In genomic region chr1:66542811-66543767, GRCh38 we compare ENCODE assay signal across 1 cellular context.
TF ChIP-seq lines count a peak whose summit lies in the region.

No MANE protein-coding gene starts in this region.

TF ChIP-seq in HepG2, 621 proteins besides CTCF, POLR2A, EP300 and RAD21 (continued from another document and continues in another):
- TF ChIP-seq, protein P1, sequence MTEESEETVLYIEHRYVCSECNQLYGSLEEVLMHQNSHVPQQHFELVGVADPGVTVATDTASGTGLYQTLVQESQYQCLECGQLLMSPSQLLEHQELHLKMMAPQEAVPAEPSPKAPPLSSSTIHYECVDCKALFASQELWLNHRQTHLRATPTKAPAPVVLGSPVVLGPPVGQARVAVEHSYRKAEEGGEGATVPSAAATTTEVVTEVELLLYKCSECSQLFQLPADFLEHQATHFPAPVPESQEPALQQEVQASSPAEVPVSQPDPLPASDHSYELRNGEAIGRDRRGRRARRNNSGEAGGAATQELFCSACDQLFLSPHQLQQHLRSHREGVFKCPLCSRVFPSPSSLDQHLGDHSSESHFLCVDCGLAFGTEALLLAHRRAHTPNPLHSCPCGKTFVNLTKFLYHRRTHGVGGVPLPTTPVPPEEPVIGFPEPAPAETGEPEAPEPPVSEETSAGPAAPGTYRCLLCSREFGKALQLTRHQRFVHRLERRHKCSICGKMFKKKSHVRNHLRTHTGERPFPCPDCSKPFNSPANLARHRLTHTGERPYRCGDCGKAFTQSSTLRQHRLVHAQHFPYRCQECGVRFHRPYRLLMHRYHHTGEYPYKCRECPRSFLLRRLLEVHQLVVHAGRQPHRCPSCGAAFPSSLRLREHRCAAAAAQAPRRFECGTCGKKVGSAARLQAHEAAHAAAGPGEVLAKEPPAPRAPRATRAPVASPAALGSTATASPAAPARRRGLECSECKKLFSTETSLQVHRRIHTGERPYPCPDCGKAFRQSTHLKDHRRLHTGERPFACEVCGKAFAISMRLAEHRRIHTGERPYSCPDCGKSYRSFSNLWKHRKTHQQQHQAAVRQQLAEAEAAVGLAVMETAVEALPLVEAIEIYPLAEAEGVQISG (CRISPR knock-in tag; IDR thresholded peaks at IDR 0.05): peak; percentile 52; the same call in 1 of the 2 replicates
- TF ChIP-seq SP5 (CRISPR knock-in tag; IDR thresholded peaks at IDR 0.05; ENCODE audit: borderline replicate concordance, low read depth) (peak; percentile 42; the same call in 1 of the 2 replicates), ZNF816 (CRISPR knock-in tag; IDR thresholded peaks at IDR 0.05; ENCODE audit: borderline replicate concordance) (peak; percentile 58; the same call in 1 of the 2 replicates), ZNF609 (CRISPR knock-in tag; IDR thresholded peaks at IDR 0.05; ENCODE audit: borderline replicate concordance) (peak; percentile 85), GATAD2A (CRISPR knock-in tag; IDR thresholded peaks at IDR 0.05) (peak; percentile 93), CREB1 (IDR thresholded peaks at IDR 0.05) (peak; percentile 88), CREB1 (CRISPR knock-in tag; IDR thresholded peaks at IDR 0.05) (peak; percentile 88), ZSCAN5A (CRISPR knock-in tag; IDR thresholded peaks at IDR 0.05; ENCODE audit: borderline replicate concordance) (peak; percentile 30; the same call in 1 of the 2 replicates), KLF12 (CRISPR knock-in tag; IDR thresholded peaks at IDR 0.05; ENCODE audit: borderline replicate concordance) (no peak), SOX13 (IDR thresholded peaks at IDR 0.05) (peak; percentile 97), SOX13 (CRISPR knock-in tag; conservative IDR thresholded peaks at IDR 0.05 in 1 of 2, IDR thresholded peaks at IDR 0.05 in 1 of 2) (peak in 1 of 2 experiments; percentile 99; a peak in 2 of 4 replicates), ZNF362 (CRISPR knock-in tag; IDR thresholded peaks at IDR 0.05; ENCODE audit: borderline replicate concordance) (peak; percentile 26; the same call in 1 of the 2 replicates), FOXP1 (IDR thresholded peaks at IDR 0.05) (no peak), FOXP1 (CRISPR knock-in tag; IDR thresholded peaks at IDR 0.05) (peak; percentile 76), ZNF841 (CRISPR knock-in tag; IDR thresholded peaks at IDR 0.05; ENCODE audit: borderline replicate concordance) (no peak), HINFP (CRISPR knock-in tag; IDR thresholded peaks at IDR 0.05; ENCODE audit: low read depth) (no peak), PBX2 (CRISPR knock-in tag; IDR thresholded peaks at IDR 0.05) (0 out of 2 replicates have a peak, but pooled peaks have one; percentile 9), HOXA5 (CRISPR knock-in tag; IDR thresholded peaks at IDR 0.05) (peak; percentile 68), SMAD3 (CRISPR knock-in tag; IDR thresholded peaks at IDR 0.05) (0 out of 2 replicates have a peak, but pooled peaks have one; percentile 39), TEAD3 (CRISPR knock-in tag; optimal IDR thresholded peaks at IDR 0.05; ENCODE audit: borderline replicate concordance) (peak; percentile 62), ZNF468 (CRISPR knock-in tag; IDR thresholded peaks at IDR 0.05) (no peak), FOXP4 (CRISPR knock-in tag; IDR thresholded peaks at IDR 0.05) (peak; percentile 81), ZNF24 (IDR thresholded peaks at IDR 0.05) (0 out of 2 replicates have a peak, but pooled peaks have one; percentile 2), MTF1 (CRISPR knock-in tag; IDR thresholded peaks at IDR 0.05) (no peak), SKI (IDR thresholded peaks at IDR 0.05; ENCODE audit: partially characterized antibody) (peak; percentile 83), EHMT2 (IDR thresholded peaks at IDR 0.05; ENCODE audit: borderline replicate concordance, low read depth, low read length) (no peak; the same call in 1 of the 2 replicates), IKZF5 (CRISPR knock-in tag; IDR thresholded peaks at IDR 0.05) (peak; percentile 75), TARDBP (CRISPR knock-in tag; IDR thresholded peaks at IDR 0.05) (peak; percentile 69; the same call in 1 of the 2 replicates), NCOR1 (IDR thresholded peaks at IDR 0.05; ENCODE audit: borderline replicate concordance, low read length) (peak; percentile 75; the same call in 1 of the 2 replicates), GTF3A (CRISPR knock-in tag; conservative IDR thresholded peaks at IDR 0.05) (no peak), ZNF12 (CRISPR knock-in tag; IDR thresholded peaks at IDR 0.05) (0 out of 2 replicates have a peak, but pooled peaks have one; percentile 26)
- TF ChIP-seq, protein P2, sequence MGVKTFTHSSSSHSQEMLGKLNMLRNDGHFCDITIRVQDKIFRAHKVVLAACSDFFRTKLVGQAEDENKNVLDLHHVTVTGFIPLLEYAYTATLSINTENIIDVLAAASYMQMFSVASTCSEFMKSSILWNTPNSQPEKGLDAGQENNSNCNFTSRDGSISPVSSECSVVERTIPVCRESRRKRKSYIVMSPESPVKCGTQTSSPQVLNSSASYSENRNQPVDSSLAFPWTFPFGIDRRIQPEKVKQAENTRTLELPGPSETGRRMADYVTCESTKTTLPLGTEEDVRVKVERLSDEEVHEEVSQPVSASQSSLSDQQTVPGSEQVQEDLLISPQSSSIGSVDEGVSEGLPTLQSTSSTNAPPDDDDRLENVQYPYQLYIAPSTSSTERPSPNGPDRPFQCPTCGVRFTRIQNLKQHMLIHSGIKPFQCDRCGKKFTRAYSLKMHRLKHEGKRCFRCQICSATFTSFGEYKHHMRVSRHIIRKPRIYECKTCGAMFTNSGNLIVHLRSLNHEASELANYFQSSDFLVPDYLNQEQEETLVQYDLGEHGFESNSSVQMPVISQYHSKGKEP (CRISPR knock-in tag; IDR thresholded peaks at IDR 0.05): no peak
- TF ChIP-seq, protein P3, sequence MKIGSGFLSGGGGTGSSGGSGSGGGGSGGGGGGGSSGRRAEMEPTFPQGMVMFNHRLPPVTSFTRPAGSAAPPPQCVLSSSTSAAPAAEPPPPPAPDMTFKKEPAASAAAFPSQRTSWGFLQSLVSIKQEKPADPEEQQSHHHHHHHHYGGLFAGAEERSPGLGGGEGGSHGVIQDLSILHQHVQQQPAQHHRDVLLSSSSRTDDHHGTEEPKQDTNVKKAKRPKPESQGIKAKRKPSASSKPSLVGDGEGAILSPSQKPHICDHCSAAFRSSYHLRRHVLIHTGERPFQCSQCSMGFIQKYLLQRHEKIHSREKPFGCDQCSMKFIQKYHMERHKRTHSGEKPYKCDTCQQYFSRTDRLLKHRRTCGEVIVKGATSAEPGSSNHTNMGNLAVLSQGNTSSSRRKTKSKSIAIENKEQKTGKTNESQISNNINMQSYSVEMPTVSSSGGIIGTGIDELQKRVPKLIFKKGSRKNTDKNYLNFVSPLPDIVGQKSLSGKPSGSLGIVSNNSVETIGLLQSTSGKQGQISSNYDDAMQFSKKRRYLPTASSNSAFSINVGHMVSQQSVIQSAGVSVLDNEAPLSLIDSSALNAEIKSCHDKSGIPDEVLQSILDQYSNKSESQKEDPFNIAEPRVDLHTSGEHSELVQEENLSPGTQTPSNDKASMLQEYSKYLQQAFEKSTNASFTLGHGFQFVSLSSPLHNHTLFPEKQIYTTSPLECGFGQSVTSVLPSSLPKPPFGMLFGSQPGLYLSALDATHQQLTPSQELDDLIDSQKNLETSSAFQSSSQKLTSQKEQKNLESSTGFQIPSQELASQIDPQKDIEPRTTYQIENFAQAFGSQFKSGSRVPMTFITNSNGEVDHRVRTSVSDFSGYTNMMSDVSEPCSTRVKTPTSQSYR (CRISPR knock-in tag; IDR thresholded peaks at IDR 0.05; ENCODE audit: borderline replicate concordance): peak; percentile 98
- TF ChIP-seq, protein P4, sequence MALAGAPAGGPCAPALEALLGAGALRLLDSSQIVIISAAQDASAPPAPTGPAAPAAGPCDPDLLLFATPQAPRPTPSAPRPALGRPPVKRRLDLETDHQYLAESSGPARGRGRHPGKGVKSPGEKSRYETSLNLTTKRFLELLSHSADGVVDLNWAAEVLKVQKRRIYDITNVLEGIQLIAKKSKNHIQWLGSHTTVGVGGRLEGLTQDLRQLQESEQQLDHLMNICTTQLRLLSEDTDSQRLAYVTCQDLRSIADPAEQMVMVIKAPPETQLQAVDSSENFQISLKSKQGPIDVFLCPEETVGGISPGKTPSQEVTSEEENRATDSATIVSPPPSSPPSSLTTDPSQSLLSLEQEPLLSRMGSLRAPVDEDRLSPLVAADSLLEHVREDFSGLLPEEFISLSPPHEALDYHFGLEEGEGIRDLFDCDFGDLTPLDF (CRISPR knock-in tag; IDR thresholded peaks at IDR 0.05): no peak
